1 cellular context compared by ENCODE assay signal in the genomic region with DNA sequence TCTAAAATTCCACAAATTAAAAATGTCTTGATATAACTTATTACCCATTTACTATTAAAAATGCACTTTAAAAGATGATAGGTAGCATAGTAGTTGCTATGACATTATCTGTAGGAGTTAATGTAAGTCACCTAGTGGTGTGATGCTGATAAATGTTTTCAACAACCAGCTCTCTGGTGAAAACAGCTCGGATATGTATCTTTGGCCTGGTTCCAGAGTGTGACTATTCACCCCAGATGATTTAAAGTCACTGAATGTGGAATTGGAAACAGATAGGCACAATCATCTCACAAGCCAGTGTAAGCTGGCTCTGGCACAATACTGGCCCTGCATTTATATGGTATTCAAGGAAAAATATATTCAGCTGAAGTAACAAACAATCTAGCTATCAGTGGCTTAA.
TF ChIP-seq lines count a peak whose summit lies in the region.

No MANE protein-coding gene starts in this region.

TF ChIP-seq in SK-N-SH treated with all-trans-retinoic acid at 6 μM for 48 hours, 23 proteins besides CTCF, POLR2A, EP300 and RAD21 (continued from another document):
- TF ChIP-seq TCF4 (CRISPR knock-in tag; IDR thresholded peaks at IDR 0.05; ENCODE audit: borderline replicate concordance), result peak; percentile 63; the same call in 1 of the 2 replicates
- TF ChIP-seq, protein P1, sequence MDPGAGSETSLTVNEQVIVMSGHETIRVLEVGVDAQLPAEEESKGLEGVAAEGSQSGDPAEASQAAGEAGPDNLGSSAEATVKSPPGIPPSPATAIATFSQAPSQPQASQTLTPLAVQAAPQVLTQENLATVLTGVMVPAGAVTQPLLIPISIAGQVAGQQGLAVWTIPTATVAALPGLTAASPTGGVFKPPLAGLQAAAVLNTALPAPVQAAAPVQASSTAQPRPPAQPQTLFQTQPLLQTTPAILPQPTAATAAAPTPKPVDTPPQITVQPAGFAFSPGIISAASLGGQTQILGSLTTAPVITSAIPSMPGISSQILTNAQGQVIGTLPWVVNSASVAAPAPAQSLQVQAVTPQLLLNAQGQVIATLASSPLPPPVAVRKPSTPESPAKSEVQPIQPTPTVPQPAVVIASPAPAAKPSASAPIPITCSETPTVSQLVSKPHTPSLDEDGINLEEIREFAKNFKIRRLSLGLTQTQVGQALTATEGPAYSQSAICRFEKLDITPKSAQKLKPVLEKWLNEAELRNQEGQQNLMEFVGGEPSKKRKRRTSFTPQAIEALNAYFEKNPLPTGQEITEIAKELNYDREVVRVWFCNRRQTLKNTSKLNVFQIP (CRISPR knock-in tag; IDR thresholded peaks at IDR 0.05; ENCODE audit: borderline replicate concordance, low read depth), result no peak
- TF ChIP-seq ESRRG (CRISPR knock-in tag; IDR thresholded peaks at IDR 0.05), result no peak
- peak; percentile 78 for TF ChIP-seq ISL1 (CRISPR knock-in tag; IDR thresholded peaks at IDR 0.05)
- no peak for TF ChIP-seq TOX (CRISPR knock-in tag; IDR thresholded peaks at IDR 0.05; ENCODE audit: borderline replicate concordance)
